Comparison of ENCODE assay signal across 33 cellular contexts in genomic region chr18:10054366-10054765, GRCh38.
"Had no signal": no experiment of that assay in that cellular context is flagged by ENCODE, and none has a peak within 500 bp of the region (broad histone marks: within the 10 kb centered on the region; RNA-seq: fewer than 3 reads in every experiment).

No MANE protein-coding gene starts in this region.

- H3K9me3 ChIP-seq: ascending aorta, colonic mucosa, gastroesophageal sphincter, heart left ventricle, mucosa of descending colon, right lobe of liver, upper lobe of left lung had no signal

- H3K27ac ChIP-seq: ascending aorta, cardiac muscle cell, colonic mucosa, right lobe of liver had no signal

- H3K27ac Mint-ChIP-seq: activated naive CD4-positive, alpha-beta T cell treated with anti-CD3 and anti-CD28 coated beads, Interleukin-2, amount 10 ng/mL, durations not matched to agents 7 days and 5 days; activated naive CD8-positive, alpha-beta T cell treated with anti-CD3 and anti-CD28 coated beads, Interleukin-2, amount 10 ng/mL, durations not matched to agents 7 days and 5 days; activated T-helper 1 cell treated with anti-CD3 and anti-CD28 coated beads, Interleukin-12 subunit alpha, Interleukin-12 subunit beta, Interleukin-2, Interleukin-4 antibody, amounts not matched to agents 30 ng/mL and 10 ng/mL and 1 ng/mL, durations not matched to agents 14 hours and 24 hours and 36 hours; immature natural killer cell; stimulated activated effector memory CD8-positive, alpha-beta T cell treated with anti-CD3 and anti-CD28 coated beads, Interleukin-12 subunit alpha, Interleukin-12 subunit beta, amount 100 ng/mL, for 72 hours; T-helper 2 cell treated with Interferon-gamma antibody and Interleukin-4, amounts not matched to agents 5 μg/mL and 100 μg/mL, for 36 hours had no signal

- H3K4me1 Mint-ChIP-seq: immature natural killer cell; stimulated activated effector memory CD8-positive, alpha-beta T cell treated with anti-CD3 and anti-CD28 coated beads, Interleukin-12 subunit alpha, Interleukin-12 subunit beta, amount 100 ng/mL, for 72 hours had no signal

- H3K9me3 Mint-ChIP-seq: activated naive CD4-positive, alpha-beta T cell treated with anti-CD3 and anti-CD28 coated beads, Interleukin-2, amount 10 ng/mL, durations not matched to agents 7 days and 5 days; activated naive CD8-positive, alpha-beta T cell treated with anti-CD3 and anti-CD28 coated beads, Interleukin-2, amount 10 ng/mL, durations not matched to agents 7 days and 5 days; activated T-helper 1 cell treated with anti-CD3 and anti-CD28 coated beads, Interleukin-12 subunit alpha, Interleukin-12 subunit beta, Interleukin-2, Interleukin-4 antibody, amounts not matched to agents 30 ng/mL and 10 ng/mL and 1 ng/mL, durations not matched to agents 14 hours and 24 hours and 36 hours; brain; neural crest cell; stimulated activated effector memory CD8-positive, alpha-beta T cell treated with anti-CD3 and anti-CD28 coated beads, Interleukin-12 subunit alpha, Interleukin-12 subunit beta, amount 100 ng/mL, for 72 hours; stimulated activated naive CD8-positive, alpha-beta T cell treated with anti-CD3 and anti-CD28 coated beads, Interleukin-15, amount 100 ng/mL, for 72 hours; T-helper 2 cell treated with Interferon-gamma antibody and Interleukin-4, amounts not matched to agents 5 μg/mL and 100 μg/mL, for 36 hours had no signal

- ATAC-seq: activated CD4-positive, CD25-positive, alpha-beta regulatory T cell treated with anti-CD3 and anti-CD28 coated beads, Interleukin-2, amount 50 U/mL, for 24 hours; gastroesophageal sphincter; left colon; mucosa of descending colon; right lobe of liver; stimulated activated effector memory CD8-positive, alpha-beta T cell treated with anti-CD3 and anti-CD28 coated beads, Interleukin-12 subunit alpha, Interleukin-12 subunit beta, amount 100 ng/mL, for 72 hours; stimulated activated naive CD8-positive, alpha-beta T cell treated with anti-CD3 and anti-CD28 coated beads, Interleukin-15, amount 100 ng/mL, for 72 hours had no signal

- DNase-seq: activated CD4-positive, alpha-beta T cell treated with anti-CD3 and anti-CD28 coated beads for 48 hours; activated CD4-positive, alpha-beta T cell treated with anti-CD3 and anti-CD28 coated beads, Interleukin-2, amount 50 U/mL, for 48 hours; activated CD8-positive, alpha-beta memory T cell treated with anti-CD3 and anti-CD28 coated beads, Interleukin-2, amount 50 U/mL, for 4 hours; activated effector memory CD4-positive, alpha-beta T cell treated with anti-CD3 and anti-CD28 coated beads, Interleukin-2, amount 50 U/mL, for 16 hours; activated naive CD4-positive, alpha-beta T cell treated with anti-CD3 and anti-CD28 coated beads, Interleukin-2, amount 10 ng/mL, durations not matched to agents 7 days and 5 days; activated naive CD8-positive, alpha-beta T cell treated with anti-CD3 and anti-CD28 coated beads, Interleukin-2, amount 10 ng/mL, durations not matched to agents 7 days and 5 days; activated T-cell treated with anti-CD3 and anti-CD28 coated beads, Interleukin-2, amount 50 U/mL, for 1 hour; cerebellar nuclear complex; colonic mucosa; dorsolateral prefrontal cortex; effector memory CD4-positive, alpha-beta T cell; heart left ventricle; hypothalamus; immature natural killer cell; kidney; left colon; mucosa of descending colon; posterior cingulate gyrus; stimulated activated CD4-positive, alpha-beta T cell treated with anti-CD3 and anti-CD28 coated beads, Interleukin-4, amount 100 ng/mL, for 24 hours; stimulated activated naive CD8-positive, alpha-beta T cell treated with anti-CD3 and anti-CD28 coated beads, Interleukin-15, amount 100 ng/mL, for 72 hours; substantia nigra; T-helper 1 cell; upper lobe of left lung had no signal

- H3K36me3 ChIP-seq: ascending aorta, cardiac muscle cell, colonic mucosa, gastroesophageal sphincter, heart left ventricle, right lobe of liver, upper lobe of left lung had no signal

- H3K27me3 Mint-ChIP-seq: activated naive CD8-positive, alpha-beta T cell treated with anti-CD3 and anti-CD28 coated beads, Interleukin-2, amount 10 ng/mL, durations not matched to agents 7 days and 5 days; brain had no signal

- H3K36me3 Mint-ChIP-seq: activated naive CD4-positive, alpha-beta T cell treated with anti-CD3 and anti-CD28 coated beads, Interleukin-2, amount 10 ng/mL, durations not matched to agents 7 days and 5 days; activated naive CD8-positive, alpha-beta T cell treated with anti-CD3 and anti-CD28 coated beads, Interleukin-2, amount 10 ng/mL, durations not matched to agents 7 days and 5 days; brain; immature natural killer cell; stimulated activated effector memory CD8-positive, alpha-beta T cell treated with anti-CD3 and anti-CD28 coated beads, Interleukin-12 subunit alpha, Interleukin-12 subunit beta, amount 100 ng/mL, for 72 hours had no signal

- H3K27me3 ChIP-seq: ascending aorta, cardiac muscle cell, colonic mucosa, gastroesophageal sphincter, heart left ventricle, right lobe of liver, upper lobe of left lung had no signal

- H3K4me1 ChIP-seq: colonic mucosa, right lobe of liver had no signal

- H3K4me3 Mint-ChIP-seq: activated naive CD4-positive, alpha-beta T cell treated with anti-CD3 and anti-CD28 coated beads, Interleukin-2, amount 10 ng/mL, durations not matched to agents 7 days and 5 days; activated naive CD8-positive, alpha-beta T cell treated with anti-CD3 and anti-CD28 coated beads, Interleukin-2, amount 10 ng/mL, durations not matched to agents 7 days and 5 days; activated T-helper 1 cell treated with anti-CD3 and anti-CD28 coated beads, Interleukin-12 subunit alpha, Interleukin-12 subunit beta, Interleukin-2, Interleukin-4 antibody, amounts not matched to agents 30 ng/mL and 10 ng/mL and 1 ng/mL, durations not matched to agents 14 hours and 24 hours and 36 hours; brain; immature natural killer cell; neural crest cell; stimulated activated effector memory CD8-positive, alpha-beta T cell treated with anti-CD3 and anti-CD28 coated beads, Interleukin-12 subunit alpha, Interleukin-12 subunit beta, amount 100 ng/mL, for 72 hours; stimulated activated naive CD8-positive, alpha-beta T cell treated with anti-CD3 and anti-CD28 coated beads, Interleukin-15, amount 100 ng/mL, for 72 hours; T-helper 2 cell treated with Interferon-gamma antibody and Interleukin-4, amounts not matched to agents 5 μg/mL and 100 μg/mL, for 36 hours had no signal

- H3K4me3 ChIP-seq: ascending aorta, cardiac muscle cell, colonic mucosa, dorsolateral prefrontal cortex, gastroesophageal sphincter, heart left ventricle, mucosa of descending colon, right lobe of liver, upper lobe of left lung had no signal
